Comparison of ENCODE assay signal across 29 cellular contexts in genomic region chr1:219076536-219076935, GRCh38.
"Had no signal": no experiment of that assay in that cellular context is flagged by ENCODE, and none has a peak within 500 bp of the region (broad histone marks: within the 10 kb centered on the region; RNA-seq: fewer than 3 reads in every experiment).

No MANE protein-coding gene starts in this region.

- ATAC-seq: activated naive CD8-positive, alpha-beta T cell treated with anti-CD3 and anti-CD28 coated beads, Interleukin-2, amount 50 U/mL, for 24 hours; naive thymus-derived CD4-positive, alpha-beta T cell; right cardiac atrium; stimulated activated naive CD8-positive, alpha-beta T cell treated with anti-CD3 and anti-CD28 coated beads, Interleukin-15, Interleukin-2, amounts not matched to agents 100 U/mL and 50 U/mL, for 24 hours; T-helper 17 cell had no signal

- H3K27ac Mint-ChIP-seq: activated CD4-positive, alpha-beta memory T cell treated with anti-CD3 and anti-CD28 coated beads, Interleukin-2, amount 10 ng/mL, durations not matched to agents 7 days and 5 days; activated CD4-positive, alpha-beta T cell treated with anti-CD3 and anti-CD28 coated beads, Interleukin-2, amount 10 ng/mL, durations not matched to agents 7 days and 5 days; activated naive CD4-positive, alpha-beta T cell treated with anti-CD3 and anti-CD28 coated beads, Interleukin-2, amount 50 U/mL, for 24 hours; activated naive CD8-positive, alpha-beta T cell treated with anti-CD3 and anti-CD28 coated beads, Interleukin-2, amount 50 U/mL, for 24 hours; activated T-helper 2 cell treated with anti-CD3 and anti-CD28 coated beads, Interferon-gamma antibody, Interleukin-2, Interleukin-4, amounts not matched to agents 10 μg/mL and 5 μg/mL and 100 μg/mL, durations not matched to agents 14 hours and 24 hours and 36 hours; naive thymus-derived CD4-positive, alpha-beta T cell; neural progenitor cell; T-helper 17 cell had no signal

- H3K27me3 ChIP-seq: breast epithelium, neural progenitor cell, testis, uterus had no signal

- H3K4me3 ChIP-seq: breast epithelium, left ventricle myocardium inferior, neural progenitor cell, testis, uterus had no signal

- H3K9ac ChIP-seq: neural progenitor cell had no signal

- H3K27ac ChIP-seq: breast epithelium, left ventricle myocardium inferior, neural progenitor cell, testis, WERI-Rb-1 had no signal

- H3K4me1 Mint-ChIP-seq: activated CD4-positive, alpha-beta memory T cell treated with anti-CD3 and anti-CD28 coated beads, Interleukin-2, amount 10 ng/mL, durations not matched to agents 7 days and 5 days; activated CD4-positive, alpha-beta T cell treated with anti-CD3 and anti-CD28 coated beads, Interleukin-2, amount 10 ng/mL, durations not matched to agents 7 days and 5 days; activated naive CD4-positive, alpha-beta T cell treated with anti-CD3 and anti-CD28 coated beads, Interleukin-2, amount 50 U/mL, for 24 hours; activated naive CD8-positive, alpha-beta T cell treated with anti-CD3 and anti-CD28 coated beads, Interleukin-2, amount 50 U/mL, for 24 hours; naive thymus-derived CD4-positive, alpha-beta T cell; neural progenitor cell; T-helper 17 cell had no signal

- H3K4me2 ChIP-seq: neural progenitor cell had no signal

- DNase-seq: activated CD4-positive, alpha-beta memory T cell treated with anti-CD3 and anti-CD28 coated beads, Interleukin-2, amount 10 ng/mL, durations not matched to agents 7 days and 5 days; activated CD4-positive, alpha-beta T cell treated with anti-CD3 and anti-CD28 coated beads for 1 hour; activated CD4-positive, alpha-beta T cell treated with anti-CD3 and anti-CD28 coated beads, Interleukin-2, amount 10 ng/mL, durations not matched to agents 7 days and 5 days; activated naive CD8-positive, alpha-beta T cell treated with anti-CD3 and anti-CD28 coated beads, Interleukin-2, amount 50 U/mL, for 24 hours; activated T-cell treated with anti-CD3 and anti-CD28 coated beads, Interleukin-2, amount 50 U/mL, for 48 hours; amygdala; central memory CD4-positive, alpha-beta T cell; foreskin fibroblast; head of caudate nucleus; hypothalamus; left ventricle myocardium inferior; mammary epithelial cell; midbrain; naive thymus-derived CD4-positive, alpha-beta T cell; posterior cingulate gyrus; right cardiac atrium; stimulated activated CD4-positive, alpha-beta T cell treated with anti-CD3 and anti-CD28 coated beads, Interleukin-2, amount 100 ng/mL, for 48 hours; stimulated activated naive CD8-positive, alpha-beta T cell treated with anti-CD3 and anti-CD28 coated beads, Interleukin-15, Interleukin-2, amounts not matched to agents 100 U/mL and 50 U/mL, for 24 hours; T-helper 17 cell; T1000; testis; trophoblast cell; uterus; WERI-Rb-1 had no signal

- H2AFZ ChIP-seq: neural progenitor cell had no signal

- H3K4me3 Mint-ChIP-seq: activated CD4-positive, alpha-beta memory T cell treated with anti-CD3 and anti-CD28 coated beads, Interleukin-2, amount 10 ng/mL, durations not matched to agents 7 days and 5 days; activated CD4-positive, alpha-beta T cell treated with anti-CD3 and anti-CD28 coated beads, Interleukin-2, amount 10 ng/mL, durations not matched to agents 7 days and 5 days; activated naive CD4-positive, alpha-beta T cell treated with anti-CD3 and anti-CD28 coated beads, Interleukin-2, amount 50 U/mL, for 24 hours; activated naive CD8-positive, alpha-beta T cell treated with anti-CD3 and anti-CD28 coated beads, Interleukin-2, amount 50 U/mL, for 24 hours; naive thymus-derived CD4-positive, alpha-beta T cell; neural progenitor cell; T-helper 17 cell had no signal

- H3K27me3 Mint-ChIP-seq: activated CD4-positive, alpha-beta memory T cell treated with anti-CD3 and anti-CD28 coated beads, Interleukin-2, amount 10 ng/mL, durations not matched to agents 7 days and 5 days; activated CD4-positive, alpha-beta T cell treated with anti-CD3 and anti-CD28 coated beads, Interleukin-2, amount 10 ng/mL, durations not matched to agents 7 days and 5 days; activated naive CD4-positive, alpha-beta T cell treated with anti-CD3 and anti-CD28 coated beads, Interleukin-2, amount 50 U/mL, for 24 hours; activated naive CD8-positive, alpha-beta T cell treated with anti-CD3 and anti-CD28 coated beads, Interleukin-2, amount 50 U/mL, for 24 hours; naive thymus-derived CD4-positive, alpha-beta T cell; T-helper 17 cell had no signal

- H3K9me3 ChIP-seq: breast epithelium, left ventricle myocardium inferior, testis, uterus had no signal

- H3K36me3 Mint-ChIP-seq: activated naive CD4-positive, alpha-beta T cell treated with anti-CD3 and anti-CD28 coated beads, Interleukin-2, amount 50 U/mL, for 24 hours; neural progenitor cell had no signal

- H3K36me3 ChIP-seq: breast epithelium, left ventricle myocardium inferior, neural progenitor cell, uterus, WERI-Rb-1 had no signal

- H3K4me1 ChIP-seq: breast epithelium, neural progenitor cell, testis, uterus had no signal

- FAIRE-seq: endothelial cell of umbilical vein had no signal

- H3K9me3 Mint-ChIP-seq: activated CD4-positive, alpha-beta memory T cell treated with anti-CD3 and anti-CD28 coated beads, Interleukin-2, amount 10 ng/mL, durations not matched to agents 7 days and 5 days; activated CD4-positive, alpha-beta T cell treated with anti-CD3 and anti-CD28 coated beads, Interleukin-2, amount 10 ng/mL, durations not matched to agents 7 days and 5 days; activated T-helper 2 cell treated with anti-CD3 and anti-CD28 coated beads, Interferon-gamma antibody, Interleukin-2, Interleukin-4, amounts not matched to agents 10 μg/mL and 5 μg/mL and 100 μg/mL, durations not matched to agents 14 hours and 24 hours and 36 hours had no signal
